28 cellular contexts compared by ENCODE assay signal in the genomic region with DNA sequence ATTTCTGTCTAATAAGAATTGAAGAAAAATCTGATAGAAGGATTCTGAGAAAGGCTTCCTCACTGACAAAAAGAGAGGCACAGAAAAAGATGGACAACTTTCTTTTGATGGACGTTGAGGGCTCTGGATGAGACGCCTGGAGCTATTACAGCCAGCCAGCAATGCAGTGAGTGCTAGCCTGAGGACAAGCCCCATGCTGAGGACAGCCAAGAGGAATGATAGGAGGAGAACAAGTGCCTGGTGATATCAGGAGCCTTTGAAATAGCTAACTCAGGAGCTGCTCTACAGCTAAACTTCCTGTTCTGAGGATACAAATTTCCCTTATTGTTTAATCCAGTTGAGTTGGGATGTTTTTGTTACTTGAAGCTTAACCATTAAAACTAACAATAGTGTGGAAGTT.
"Had no signal": no experiment of that assay in that cellular context is flagged by ENCODE, and none has a peak within 500 bp of the region (broad histone marks: within the 10 kb centered on the region; RNA-seq: fewer than 3 reads in every experiment).

No MANE protein-coding gene starts in this region.

- DNase-seq: hypothalamus; islet precursor cell; lower lobe of right lung; mammary epithelial cell; mesenchymal stem cell; naive B cell; natural killer cell; nephron progenitor cell; occipital lobe; right cardiac atrium; stimulated activated CD4-positive, alpha-beta T cell treated with anti-CD3 and anti-CD28 coated beads, Interleukin-12 subunit alpha, Interleukin-12 subunit beta, amount 100 ng/mL, for 4 hours; stimulated activated CD4-positive, alpha-beta T cell treated with anti-CD3 and anti-CD28 coated beads, Interleukin-15, amount 100 ng/mL, for 24 hours; stimulated activated CD4-positive, alpha-beta T cell treated with anti-CD3 and anti-CD28 coated beads, Interleukin-2, amount 100 ng/mL, for 24 hours; stimulated activated CD4-positive, alpha-beta T cell treated with anti-CD3 and anti-CD28 coated beads, Interleukin-4, amount 100 ng/mL, for 1 hour; stimulated activated naive B cell treated with anti-CD40 and anti-IgM and Interleukin-4, amounts not matched to agents 10 μg/mL and 1 μg/mL and 100 μg/mL, for 72 hours; stimulated activated naive CD8-positive, alpha-beta T cell treated with anti-CD3 and anti-CD28 coated beads, Interleukin-15, Interleukin-2, amounts not matched to agents 100 U/mL and 50 U/mL, for 24 hours; stomach; testis; thyroid gland; transverse colon; upper lobe of left lung had no signal

- H3K27ac Mint-ChIP-seq: mesothelial cell of epicardium; naive B cell; natural killer cell; nephron progenitor cell; neural progenitor cell; stimulated activated naive B cell treated with anti-CD40 and anti-IgM and Interleukin-4, amounts not matched to agents 10 μg/mL and 1 μg/mL and 100 μg/mL, for 72 hours had no signal

- H3K4me1 ChIP-seq: lower lobe of right lung, neural progenitor cell, parathyroid adenoma, stomach, testis, thyroid gland, transverse colon, upper lobe of left lung, vagina had no signal

- H3K4me3 ChIP-seq: lower lobe of right lung, neural progenitor cell, skin epidermis, stomach, testis, thyroid gland, transverse colon, upper lobe of left lung, vagina had no signal

- H3K36me3 ChIP-seq: lower lobe of right lung, neural progenitor cell, neutrophil, stomach, thyroid gland, transverse colon, upper lobe of left lung, vagina had no signal

- H3K4me1 Mint-ChIP-seq: mesothelial cell of epicardium; naive B cell; natural killer cell; nephron progenitor cell; neural progenitor cell; stimulated activated naive B cell treated with anti-CD40 and anti-IgM and Interleukin-4, amounts not matched to agents 10 μg/mL and 1 μg/mL and 100 μg/mL, for 72 hours had no signal

- H3K27ac ChIP-seq: lower lobe of right lung, neural progenitor cell, neutrophil, parathyroid adenoma, skin epidermis, stomach, testis, thyroid gland, transverse colon, upper lobe of left lung, vagina had no signal

- H3K9me3 Mint-ChIP-seq: nephron progenitor cell; stimulated activated naive B cell treated with anti-CD40 and anti-IgM and Interleukin-4, amounts not matched to agents 10 μg/mL and 1 μg/mL and 100 μg/mL, for 72 hours had no signal

- H3K36me3 Mint-ChIP-seq: mesothelial cell of epicardium; naive B cell; natural killer cell; neural progenitor cell; stimulated activated naive B cell treated with anti-CD40 and anti-IgM and Interleukin-4, amounts not matched to agents 10 μg/mL and 1 μg/mL and 100 μg/mL, for 72 hours had no signal

- H3K27me3 ChIP-seq: neural progenitor cell, neutrophil, stomach, testis, thyroid gland, transverse colon, upper lobe of left lung, vagina had no signal

- ATAC-seq: lower lobe of right lung; natural killer cell; sciatic nerve; stimulated activated naive B cell treated with anti-CD40 and anti-IgM and Interleukin-4, amounts not matched to agents 10 μg/mL and 1 μg/mL and 100 μg/mL, for 72 hours; stimulated activated naive CD8-positive, alpha-beta T cell treated with anti-CD3 and anti-CD28 coated beads, Interleukin-15, Interleukin-2, amounts not matched to agents 100 U/mL and 50 U/mL, for 24 hours had no signal

- H3K4me3 Mint-ChIP-seq: mesothelial cell of epicardium; naive B cell; natural killer cell; nephron progenitor cell; neural progenitor cell; stimulated activated naive B cell treated with anti-CD40 and anti-IgM and Interleukin-4, amounts not matched to agents 10 μg/mL and 1 μg/mL and 100 μg/mL, for 72 hours had no signal

- H3K9me3 ChIP-seq: lower lobe of right lung, neutrophil, stomach, testis, thyroid gland, transverse colon, upper lobe of left lung, vagina had no signal
